Comparison of ENCODE assay signal across 8 cellular contexts in genomic region chr17:30021708-30022317, GRCh38.
DNase-seq lines count a peak whose midpoint lies in the region; ATAC-seq and TF ChIP-seq lines count a peak whose summit lies in the region.

No MANE protein-coding gene starts in this region.

- no peak overlapping the region for H3K4me2 ChIP-seq in MM.1S (ENCODE audit: low read depth, low read length)

- H3K9me3 Mint-ChIP-seq in memory B cell = no peaks in the 10 kb centered on the region

- H3K4me1 ChIP-seq in cardiac muscle cell (ENCODE audit: low read depth) (peaks cover 3% of the 10 kb centered on the region), MM.1S (ENCODE audit: low read length) (no peaks in the 10 kb centered on the region), colonic mucosa (no peaks in the 10 kb centered on the region)

- no peak overlapping the region for H3K27ac ChIP-seq in cardiac muscle cell
- no peak overlapping the region for H3K27ac ChIP-seq in MM.1S (ENCODE audit: low read length)
- H3K27ac ChIP-seq in colonic mucosa = no peak overlapping the region

- H3K4me1 Mint-ChIP-seq in memory B cell = no peaks in the 10 kb centered on the region

- H3K4me3 Mint-ChIP-seq in memory B cell = no peak overlapping the region

- no peaks in the 10 kb centered on the region for H4K20me1 ChIP-seq in MM.1S (ENCODE audit: insufficient read depth, low read length)

- H3F3A ChIP-seq in MM.1S (ENCODE audit: insufficient read depth, low read length) = no peaks in the 10 kb centered on the region

- ATAC-seq in Right ventricle myocardium inferior (no peak), SK-N-SH treated with all-trans-retinoic acid at 6 μM for 48 hours (peak; percentile 69; the same call in 2 of the 3 replicates), memory B cell (ENCODE audit: low read depth) (peak; percentile 50), HG02852 (IDR thresholded peaks at IDR 0.05; ENCODE audit: unreplicated experiment) (no peak), HG03521 (IDR thresholded peaks at IDR 0.05; ENCODE audit: unreplicated experiment) (no peak)

- intact Hi-C loops in Right ventricle myocardium inferior (cut with DNase I) (loop anchor here (2.0 kb wide), 1 partner anchor 215 kb away; no protein-coding TSS in a partner anchor), colonic mucosa (cut with DNase I) (loop anchor here (5.0 kb wide), 1 partner anchor 215 kb away; no protein-coding TSS in a partner anchor)

- no peaks in the 10 kb centered on the region for H3K79me2 ChIP-seq in MM.1S (ENCODE audit: low read length)

- H3K36me3 ChIP-seq in cardiac muscle cell (no peaks in the 10 kb centered on the region), MM.1S (replicated peaks; ENCODE audit: insufficient read depth, low read length) (no peaks in the 10 kb centered on the region), colonic mucosa (no peaks in the 10 kb centered on the region)

- peak; percentile 67 to 70 for DNase-seq in cardiac muscle cell (ENCODE audit: low read depth in 1 of 2, low spot score in 1 of 2)
- DNase-seq in Right ventricle myocardium inferior (ENCODE audit: missing footprints) = no peak
- peak; percentile 62 for DNase-seq in MM.1S
- DNase-seq in colonic mucosa = peak; percentile 32
- peak in 1 of 2 donors; percentile 35 for DNase-seq in memory B cell (ENCODE audit: low spot score in 2 of 2)

- H3K9ac ChIP-seq in MM.1S (ENCODE audit: low read length) (no peak overlapping the region), colonic mucosa (ENCODE audit: low read depth in 2 of 2, low read length in 2 of 2) (no peak overlapping the region)

- H3K9me3 ChIP-seq in cardiac muscle cell (ENCODE audit: low read depth) (no peaks in the 10 kb centered on the region), MM.1S (replicated peaks; ENCODE audit: insufficient read depth, low read length) (no peaks in the 10 kb centered on the region), colonic mucosa (no peaks in the 10 kb centered on the region)

- no peak overlapping the region for H3K27ac Mint-ChIP-seq in memory B cell

- no peaks in the 10 kb centered on the region for H3K9me2 ChIP-seq in MM.1S (replicated peaks; ENCODE audit: insufficient read depth, low read length)

- TF ChIP-seq CTCF in cardiac muscle cell (IDR thresholded peaks at IDR 0.05; ENCODE audit: low read depth, low read length) (peak; percentile 83), MM.1S (IDR thresholded peaks at IDR 0.05; ENCODE audit: low read length) (peak; percentile 86), colonic mucosa (IDR thresholded peaks at IDR 0.05) (peak; percentile 80)

- H3K27me3 ChIP-seq in cardiac muscle cell (no peaks in the 10 kb centered on the region), MM.1S (replicated peaks; ENCODE audit: insufficient read depth, low read length) (no peaks in the 10 kb centered on the region), colonic mucosa (no peaks in the 10 kb centered on the region)

- H3K4me3 ChIP-seq in cardiac muscle cell = no peak overlapping the region
- no peak overlapping the region for H3K4me3 ChIP-seq in MM.1S (ENCODE audit: low read length)
- H3K4me3 ChIP-seq in colonic mucosa = no peak overlapping the region

- peaks cover 3% of the 10 kb centered on the region for H3K27me3 Mint-ChIP-seq in memory B cell

- no peak overlapping the region for H2AFZ ChIP-seq in MM.1S (ENCODE audit: low read length)

- no peaks in the 10 kb centered on the region for H3K36me3 Mint-ChIP-seq in memory B cell

TF ChIP-seq in SK-N-SH treated with all-trans-retinoic acid at 6 μM for 48 hours, 23 proteins besides CTCF, POLR2A, EP300 and RAD21:
- no peak for TF ChIP-seq CSDC2 (CRISPR knock-in tag; IDR thresholded peaks at IDR 0.05)
- TF ChIP-seq, protein P1, sequence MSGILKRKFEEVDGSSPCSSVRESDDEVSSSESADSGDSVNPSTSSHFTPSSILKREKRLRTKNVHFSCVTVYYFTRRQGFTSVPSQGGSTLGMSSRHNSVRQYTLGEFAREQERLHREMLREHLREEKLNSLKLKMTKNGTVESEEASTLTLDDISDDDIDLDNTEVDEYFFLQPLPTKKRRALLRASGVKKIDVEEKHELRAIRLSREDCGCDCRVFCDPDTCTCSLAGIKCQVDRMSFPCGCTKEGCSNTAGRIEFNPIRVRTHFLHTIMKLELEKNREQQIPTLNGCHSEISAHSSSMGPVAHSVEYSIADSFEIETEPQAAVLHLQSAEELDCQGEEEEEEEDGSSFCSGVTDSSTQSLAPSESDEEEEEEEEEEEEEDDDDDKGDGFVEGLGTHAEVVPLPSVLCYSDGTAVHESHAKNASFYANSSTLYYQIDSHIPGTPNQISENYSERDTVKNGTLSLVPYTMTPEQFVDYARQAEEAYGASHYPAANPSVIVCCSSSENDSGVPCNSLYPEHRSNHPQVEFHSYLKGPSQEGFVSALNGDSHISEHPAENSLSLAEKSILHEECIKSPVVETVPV (CRISPR knock-in tag; IDR thresholded peaks at IDR 0.05) = peak; percentile 40; the same call in 1 of the 2 replicates
- TF ChIP-seq BACH2 (CRISPR knock-in tag; IDR thresholded peaks at IDR 0.05; ENCODE audit: borderline replicate concordance) = no peak
- no peak for TF ChIP-seq TCF4 (CRISPR knock-in tag; IDR thresholded peaks at IDR 0.05; ENCODE audit: borderline replicate concordance)

Comparison
In these comparisons a context has a peak if more than half of its experiments do, and no peak if none do; other contexts are left out.
1. ATAC-seq: peak in SK-N-SH treated with all-trans-retinoic acid at 6 μM for 48 hours (single experiment) and memory B cell (single experiment); none in Right ventricle myocardium inferior (single experiment), HG02852 (single experiment) and HG03521 (single experiment).
2. Peak in every context shown above with its lines, with median percentiles within 50 percentile points of each other: CTCF ChIP-seq.